In the genomic region with DNA sequence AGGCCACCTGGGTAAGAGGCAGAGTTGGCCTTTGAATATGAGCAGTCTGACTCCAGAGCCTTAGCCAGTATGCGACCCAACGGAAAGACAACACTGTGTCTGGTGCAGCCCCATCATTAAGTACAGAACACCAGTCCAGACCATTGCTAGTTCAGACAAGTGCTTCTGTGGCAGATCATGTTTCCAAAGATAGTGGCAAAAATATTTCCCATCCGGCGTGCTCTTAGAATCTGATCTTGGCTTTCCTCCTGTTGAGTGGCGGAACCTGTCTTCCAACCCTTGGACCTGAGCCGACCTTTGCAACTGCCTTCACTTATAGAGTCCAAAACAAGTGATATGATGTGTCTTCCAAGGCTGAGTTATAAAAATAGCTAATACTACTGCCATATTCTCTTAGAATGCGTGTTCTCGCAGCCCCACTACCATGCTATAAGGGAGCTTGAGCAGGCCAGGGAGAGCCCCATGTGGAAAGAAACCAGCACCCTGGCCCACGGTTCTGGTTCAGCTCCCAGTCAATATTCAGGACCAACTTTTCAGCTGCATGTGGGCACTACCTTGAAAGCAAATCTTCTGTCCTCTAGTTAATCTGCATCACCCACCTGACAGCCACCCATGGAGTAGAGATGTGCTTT, we compare ENCODE assay signal across 20 cellular contexts.
DNase-seq lines count a peak whose midpoint lies in the region; ATAC-seq and TF ChIP-seq lines count a peak whose summit lies in the region.
"Had no signal": no experiment of that assay in that cellular context is flagged by ENCODE, and none has a peak within 500 bp of the region (broad histone marks: within the 10 kb centered on the region; RNA-seq: fewer than 3 reads in every experiment).

No MANE protein-coding gene starts in this region.

- peak; percentile 2 for DNase-seq in DMS53 (lab: John Stamatoyannopoulos, UW)
- DNase-seq in DMS53 treated with DMSO at 0.1 percent for 48 hours (lab: John Stamatoyannopoulos, UW; ENCODE audit: unreplicated experiment) = no peak
- DNase-seq in heart left ventricle = peak in 2 of 5 donors; percentile 36 to 42
- DNase-seq in left ventricle myocardium inferior = no peak
- no peak for DNase-seq in left colon
- DNase-seq in A172 (ENCODE audit: low spot score) = no peak
- no peak for DNase-seq in OCI-LY7 (ENCODE audit: low spot score)
- no peak for DNase-seq in stimulated activated naive CD8-positive, alpha-beta T cell treated with anti-CD3 and anti-CD28 coated beads, Interleukin-15, Interleukin-2, amounts not matched to agents 100 U/mL and 50 U/mL, for 24 hours
- DNase-seq: GDM1, HFFc6, KG1, NCI-H1048, NCI-H1436 treated with DMSO at 0.1 percent for 48 hours, NCI-H2029, NCI-H2227 treated with DMSO at 0.1 percent for 48 hours, NCI-H524 treated with DMSO at 0.1 percent for 48 hours, PC-3, SJCRH30 had no signal

- H2AFZ ChIP-seq in OCI-LY7 (ENCODE audit: low read length) = no peak overlapping the region

- H3K4me1 ChIP-seq in heart left ventricle = peaks cover 0 to 14% (median 3%) of the 10 kb centered on the region in 12 donors
- H3K4me1 ChIP-seq in left ventricle myocardium inferior = peaks cover 12% of the 10 kb centered on the region
- H3K4me1 ChIP-seq in OCI-LY7 (ENCODE audit: insufficient read depth, low read length, poor library complexity, severe bottlenecking) = no peaks in the 10 kb centered on the region
- H3K4me1 ChIP-seq: SJCRH30 had no signal

- WGBS in heart left ventricle, 4 donors = 50 to 57% (median 53%) methylated on average over 9 of the region's 9 CpGs

- H3K9me2 ChIP-seq in OCI-LY7 (ENCODE audit: insufficient read depth, low read length) = no peaks in the 10 kb centered on the region

- H3K27ac ChIP-seq in heart left ventricle = peak overlapping the region in 5 of 12 donors; percentile 12 to 69 (median 44)
- no peak overlapping the region for H3K27ac ChIP-seq in left ventricle myocardium inferior (replicated peaks)
- H3K27ac ChIP-seq in OCI-LY7 (ENCODE audit: low read depth, low read length, poor library complexity, severe bottlenecking) = no peak overlapping the region
- H3K27ac ChIP-seq: 22Rv1, RWPE1, SJCRH30 had no signal

- CTCF ChIA-PET in OCI-LY7 (lab: Charles Lee; ENCODE audit: unreplicated experiment) = no interaction called here

- no peak overlapping the region for H3K4me3 ChIP-seq in heart left ventricle
- no peak overlapping the region for H3K4me3 ChIP-seq in left ventricle myocardium inferior
- H3K4me3 ChIP-seq in OCI-LY7 (ENCODE audit: low read depth, low read length, poor library complexity, severe bottlenecking) = no peak overlapping the region
- H3K4me3 ChIP-seq: SJCRH30 had no signal

- H3K79me2 ChIP-seq in OCI-LY7 (ENCODE audit: insufficient read depth, low read depth, low read length) = no peaks in the 10 kb centered on the region

- H3K27me3 ChIP-seq in heart left ventricle = no peaks in the 10 kb centered on the region
- peaks cover 3% of the 10 kb centered on the region for H3K27me3 ChIP-seq in left ventricle myocardium inferior (ENCODE audit: low read depth)
- H3K27me3 ChIP-seq: SJCRH30 had no signal

- no peak for TF ChIP-seq CTCF in heart left ventricle (IDR thresholded peaks at IDR 0.05)
- TF ChIP-seq CTCF in left ventricle myocardium inferior (IDR thresholded peaks at IDR 0.05; ENCODE audit: borderline replicate concordance) = no peak
- TF ChIP-seq CTCF in OCI-LY7 (conservative IDR thresholded peaks at IDR 0.05; ENCODE audit: low read length) = no peak

- no peaks in the 10 kb centered on the region for H4K20me1 ChIP-seq in OCI-LY7 (ENCODE audit: insufficient read depth, low read length)

- H3K9me3 ChIP-seq in heart left ventricle = no peaks in the 10 kb centered on the region
- H3K9me3 ChIP-seq in left ventricle myocardium inferior (replicated peaks) = no peaks in the 10 kb centered on the region
- no peaks in the 10 kb centered on the region for H3K9me3 ChIP-seq in OCI-LY7 (ENCODE audit: low read length)
- H3K9me3 ChIP-seq: SJCRH30 had no signal

- TF ChIP-seq POLR2A in heart left ventricle (IDR thresholded peaks at IDR 0.05) = no peak

- H3K4me2 ChIP-seq in OCI-LY7 (ENCODE audit: low read length) = no peak overlapping the region

- ATAC-seq in heart left ventricle (peak; percentile 77 to 87 (median 80)), left colon (peak; percentile 60)
- no peak for ATAC-seq in stimulated activated naive CD8-positive, alpha-beta T cell treated with anti-CD3 and anti-CD28 coated beads, Interleukin-15, Interleukin-2, amounts not matched to agents 100 U/mL and 50 U/mL, for 24 hours
- ATAC-seq: PC-3 had no signal

- intact Hi-C loops in heart left ventricle (cut with DNase I) (loop anchor here in 2 of 10 donors (5.0 to 10.0 kb wide), 2 partner anchors 96 to 554 kb away; no protein-coding TSS in a partner anchor), left ventricle myocardium inferior (cut with micrococcal nuclease) (no loop called here), left colon (cut with DNase I, micrococcal nuclease) (no loop called here), OCI-LY7 (cut with micrococcal nuclease; ENCODE audit: unreplicated experiment) (no loop called here)

- POLR2A ChIA-PET in OCI-LY7 (lab: Charles Lee) = no interaction called here

- no TSS peak for BruUV-seq in OCI-LY7 (replicated peaks; lab: Mats Ljungman, UMichigan)

- H3K36me3 ChIP-seq in heart left ventricle (no peaks in the 10 kb centered on the region), left ventricle myocardium inferior (no peaks in the 10 kb centered on the region), OCI-LY7 (ENCODE audit: insufficient read depth, low read length) (no peaks in the 10 kb centered on the region)
- H3K36me3 ChIP-seq: SJCRH30 had no signal
